ENCODE assay signal across 14 cellular contexts in genomic region chr10:126376956-126377355, GRCh38. TPM values are rescaled to one million over a fixed set of nuclear protein-coding genes. Genes with fewer than 3 reads are reported as not detected.
DNase-seq lines count a peak whose midpoint lies in the region; ATAC-seq and TF ChIP-seq lines count a peak whose summit lies in the region.
"Had no signal": no experiment of that assay in that cellular context is flagged by ENCODE, and none has a peak within 500 bp of the region (broad histone marks: within the 10 kb centered on the region; RNA-seq: fewer than 3 reads in every experiment).

No MANE protein-coding gene starts in this region.

- H3K27ac Mint-ChIP-seq in T-cell, result no peak overlapping the region
- H3K27ac Mint-ChIP-seq: CD4-positive, CD25-positive, alpha-beta regulatory T cell; T-helper 2 cell treated with Interferon-gamma antibody and Interleukin-4, amounts not matched to agents 5 μg/mL and 100 μg/mL, for 36 hours had no signal

- H3F3A ChIP-seq in smooth muscle cell (ENCODE audit: low read depth), result peaks cover 9% of the 10 kb centered on the region

- no peak overlapping the region for H3K4me2 ChIP-seq in HCT116 (ENCODE audit: low read length)
- no peak overlapping the region for H3K4me2 ChIP-seq in smooth muscle cell
- H3K4me2 ChIP-seq in hepatocyte, result no peak overlapping the region

- H3K9ac ChIP-seq in HCT116 (ENCODE audit: low read length) (no peak overlapping the region), smooth muscle cell (ENCODE audit: low read depth) (no peak overlapping the region)

- H3K4me1 Mint-ChIP-seq in T-cell, result no peaks in the 10 kb centered on the region
- H3K4me1 Mint-ChIP-seq: CD4-positive, CD25-positive, alpha-beta regulatory T cell had no signal

- H3K9me3 Mint-ChIP-seq in T-cell, result peaks cover 2 to 12% (median 10%) of the 10 kb centered on the region in 3 donors

- no peaks in the 10 kb centered on the region for H3K36me3 Mint-ChIP-seq in T-cell
- H3K36me3 Mint-ChIP-seq: CD4-positive, CD25-positive, alpha-beta regulatory T cell had no signal

- RAD21 ChIA-PET in HCT116 (lab: Charles Lee; ENCODE audit: low non-redundant PET in 1 of 2, low total read pairs in 2 of 2, uncharacterized antibody in 2 of 2, unreplicated experiment in 2 of 2), result no interaction called here

- POLR2A ChIA-PET in HCT116 (lab: Charles Lee) (no interaction called here), T-cell (lab: Charles Lee) (no interaction called here)

- TF ChIP-seq POLR2A in HCT116 (IDR thresholded peaks at IDR 0.05; ENCODE audit: borderline replicate concordance, extremely low read depth, insufficient read depth, insufficient read length), result no peak

- no peaks in the 10 kb centered on the region for H3K27me3 Mint-ChIP-seq in T-cell

- TF ChIP-seq CTCF in HCT116 (IDR thresholded peaks at IDR 0.05 in 2 of 3, conservative IDR thresholded peaks at IDR 0.05 in 1 of 3; ENCODE audit: borderline replicate concordance in 1 of 3, insufficient read depth in 1 of 3, low read depth in 2 of 3, low read length in 2 of 3), result no peak
- no peak for TF ChIP-seq CTCF in fibroblast of mammary gland (conservative IDR thresholded peaks at IDR 0.05; ENCODE audit: control insufficient read depth, insufficient read depth, low read depth, low read length)
- no peak for TF ChIP-seq CTCF in smooth muscle cell (IDR thresholded peaks at IDR 0.05; ENCODE audit: borderline replicate concordance, insufficient read depth, poor library complexity, severe bottlenecking)
- no peak for TF ChIP-seq CTCF in ascending aorta (IDR thresholded peaks at IDR 0.05)
- TF ChIP-seq CTCF in hepatocyte (IDR thresholded peaks at IDR 0.05; ENCODE audit: poor library complexity), result no peak

- intact Hi-C loops in HCT116 (cut with micrococcal nuclease), result no loop called here
- intact Hi-C loops in ascending aorta (cut with DNase I), result no loop called here

- peak; percentile 14; the same call in 1 of the 2 replicates for TF ChIP-seq RAD21 in HCT116 (IDR thresholded peaks at IDR 0.05; ENCODE audit: low read depth)

- H3K9me3 ChIP-seq in HCT116 (ENCODE audit: control insufficient read depth in 1 of 2, insufficient read depth in 1 of 2, low read depth in 1 of 2, low read length in 2 of 2) (no peaks in the 10 kb centered on the region), smooth muscle cell (replicated peaks; ENCODE audit: low read depth) (peaks cover 5% of the 10 kb centered on the region), ascending aorta (no peaks in the 10 kb centered on the region), hepatocyte (ENCODE audit: low read depth) (no peaks in the 10 kb centered on the region)

- CTCF ChIA-PET in HCT116 (lab: Charles Lee) (interaction anchor here (1.3 kb wide), 1 partner anchor 126 kb away, joined by 5 read pairs; no protein-coding TSS in a partner anchor), T-cell (lab: Charles Lee) (no interaction called here)

- no peaks in the 10 kb centered on the region for H4K20me1 ChIP-seq in HCT116 (ENCODE audit: insufficient read depth)
- H4K20me1 ChIP-seq in smooth muscle cell (ENCODE audit: low read depth), result no peaks in the 10 kb centered on the region
- no peaks in the 10 kb centered on the region for H4K20me1 ChIP-seq in hepatocyte (ENCODE audit: insufficient read depth, poor library complexity, severe bottlenecking)

- no peaks in the 10 kb centered on the region for H3K79me2 ChIP-seq in HCT116 (ENCODE audit: insufficient read depth, low read length)
- peaks cover 86% of the 10 kb centered on the region for H3K79me2 ChIP-seq in smooth muscle cell (ENCODE audit: low read depth)
- H3K79me2 ChIP-seq in hepatocyte, result peaks cover 3% of the 10 kb centered on the region

- H3K9me2 ChIP-seq in HCT116 (ENCODE audit: insufficient read depth) (no peaks in the 10 kb centered on the region), hepatocyte (replicated peaks; ENCODE audit: insufficient read depth) (no peaks in the 10 kb centered on the region)

- H3K27ac ChIP-seq in HCT116 (ENCODE audit: low read depth, low read length) (no peak overlapping the region), smooth muscle cell (ENCODE audit: low read depth) (peak overlapping the region; percentile 32), ascending aorta (no peak overlapping the region), hepatocyte (no peak overlapping the region)

- WGBS in smooth muscle cell (ENCODE audit: low lambda C conversion rate), result 81% methylated on average over 2 of the region's 2 CpGs
- 89% methylated on average over 2 of the region's 2 CpGs for WGBS in hepatocyte (ENCODE audit: low lambda C conversion rate, missing lambda C conversion rate)

- H3K36me3 ChIP-seq in HCT116 (ENCODE audit: control insufficient read depth in 1 of 2, insufficient read depth in 2 of 2, low read length in 2 of 2) (no peaks in the 10 kb centered on the region), smooth muscle cell (ENCODE audit: low read depth) (no peaks in the 10 kb centered on the region), ascending aorta (no peaks in the 10 kb centered on the region), hepatocyte (replicated peaks; ENCODE audit: insufficient read depth, low read depth) (no peaks in the 10 kb centered on the region)

- H3K4me1 ChIP-seq in HCT116 (ENCODE audit: control insufficient read depth in 1 of 2, insufficient read depth in 2 of 2, low read length in 2 of 2) (peaks cover 0 to 2% of the 10 kb centered on the region in 2 experiments; a peak in 1 of 4 replicates), smooth muscle cell (ENCODE audit: low read depth) (no peaks in the 10 kb centered on the region), ascending aorta (no peaks in the 10 kb centered on the region), hepatocyte (ENCODE audit: insufficient read depth) (no peaks in the 10 kb centered on the region)

- H3K4me3 ChIP-seq in HCT116 (replicated peaks in 1 of 2; ENCODE audit: low read depth in 1 of 2, low read length in 2 of 2), result no peak overlapping the region
- H3K4me3 ChIP-seq in fibroblast of mammary gland (ENCODE audit: control insufficient read depth, low read depth, low read length), result no peak overlapping the region
- no peak overlapping the region for H3K4me3 ChIP-seq in smooth muscle cell
- no peak overlapping the region for H3K4me3 ChIP-seq in ascending aorta
- no peak overlapping the region for H3K4me3 ChIP-seq in hepatocyte

- DNase-seq in HCT116 (ENCODE audit: low read depth, low spot score) (no peak), fibroblast of mammary gland (ENCODE audit: low read depth) (peak; percentile 59), smooth muscle cell (lab: John Stamatoyannopoulos, UW; ENCODE audit: unreplicated experiment) (no peak), ascending aorta (ENCODE audit: low spot score in 2 of 2) (no peak), hepatocyte (ENCODE audit: low spot score) (no peak), T-cell (no peak)
- DNase-seq: activated naive CD4-positive, alpha-beta T cell treated with anti-CD3 and anti-CD28 coated beads, Interleukin-2, amount 50 U/mL, for 16 hours; CD4-positive, CD25-positive, alpha-beta regulatory T cell; central memory CD4-positive, alpha-beta T cell; left ventricle myocardium superior; MV-4-11 had no signal

- no peak overlapping the region for H3K4me3 Mint-ChIP-seq in T-cell
- H3K4me3 Mint-ChIP-seq: CD4-positive, CD25-positive, alpha-beta regulatory T cell; T-helper 2 cell treated with Interferon-gamma antibody and Interleukin-4, amounts not matched to agents 5 μg/mL and 100 μg/mL, for 36 hours had no signal

- BruUV-seq in HCT116 (replicated peaks; lab: Mats Ljungman, UMichigan), result no TSS peak

- H3K27me3 ChIP-seq in HCT116 (ENCODE audit: insufficient read depth, low read length), result peaks cover 27% of the 10 kb centered on the region
- no peaks in the 10 kb centered on the region for H3K27me3 ChIP-seq in smooth muscle cell (ENCODE audit: low read depth)
- no peaks in the 10 kb centered on the region for H3K27me3 ChIP-seq in ascending aorta
- H3K27me3 ChIP-seq in hepatocyte, result no peaks in the 10 kb centered on the region

- ATAC-seq in HCT116, result peak; percentile 60
- ATAC-seq in SK-N-SH treated with all-trans-retinoic acid at 6 μM for 48 hours, result peak; percentile 76
- no peak for ATAC-seq in T-cell (replicated peaks in 1 of 4)
- ATAC-seq: left ventricle myocardium superior, Right ventricle myocardium inferior had no signal

- H2AFZ ChIP-seq in HCT116 (ENCODE audit: low read depth, low read length, poor library complexity, severe bottlenecking) (no peak overlapping the region), smooth muscle cell (ENCODE audit: low read depth) (no peak overlapping the region), hepatocyte (no peak overlapping the region)

TF ChIP-seq in SK-N-SH treated with all-trans-retinoic acid at 6 μM for 48 hours, 23 proteins besides CTCF, POLR2A, EP300 and RAD21 (continues in another document):
- no peak for TF ChIP-seq GLIS3 (CRISPR knock-in tag; IDR thresholded peaks at IDR 0.05)
- no peak for TF ChIP-seq ZFP3 (CRISPR knock-in tag; IDR thresholded peaks at IDR 0.05)
- no peak for TF ChIP-seq ZNF8 (CRISPR knock-in tag; IDR thresholded peaks at IDR 0.05)
- TF ChIP-seq TCF4 (CRISPR knock-in tag; IDR thresholded peaks at IDR 0.05; ENCODE audit: borderline replicate concordance), result no peak
- TF ChIP-seq ZC3H10 (CRISPR knock-in tag; IDR thresholded peaks at IDR 0.05), result no peak
- TF ChIP-seq PATZ1 (CRISPR knock-in tag; IDR thresholded peaks at IDR 0.05; ENCODE audit: borderline replicate concordance), result no peak
- no peak for TF ChIP-seq ZNF70 (CRISPR knock-in tag; IDR thresholded peaks at IDR 0.05)
- TF ChIP-seq PPARA (CRISPR knock-in tag; IDR thresholded peaks at IDR 0.05; ENCODE audit: borderline replicate concordance), result no peak
- TF ChIP-seq CSDC2 (CRISPR knock-in tag; IDR thresholded peaks at IDR 0.05), result no peak
- no peak for TF ChIP-seq OSR1 (CRISPR knock-in tag; IDR thresholded peaks at IDR 0.05)

RNA-seq across cellular contexts. Expression of gene ADAM12, which starts 11.3 kb away (rescaled TPM):
- total RNA-seq in HCT116 (2021; ENCODE audit: unreplicated experiment) (not detected), smooth muscle cell (54.3 and 61.6 TPM in 2 replicates), ascending aorta (not detected), hepatocyte (8.1 and 11.3 TPM in 2 replicates), T-cell (1 to 10 TPM in 3 of 5 donors, under 1 TPM in 2; 0.35 to 5.7 (median 1.2) TPM)
- polyA plus RNA-seq in HCT116 (2012), result 0.01 TPM in 1 of 2 replicates, not detected in the other
- polyA plus RNA-seq in smooth muscle cell (32.8 and 40.0 TPM in 2 replicates), hepatocyte (4.9 and 6.0 TPM in 2 replicates)

Comparison
In these comparisons a context has a peak if more than half of its experiments do, and no peak if none do; other contexts are left out.
1. ATAC-seq: peak in HCT116 (single experiment) and SK-N-SH treated with all-trans-retinoic acid at 6 μM for 48 hours (single experiment); none in T-cell (0 of 4).